Comparison of ENCODE assay signal across 31 cellular contexts in genomic region chr10:97039538-97040247, GRCh38.
"Had no signal": no experiment of that assay in that cellular context is flagged by ENCODE, and none has a peak within 500 bp of the region (broad histone marks: within the 10 kb centered on the region; RNA-seq: fewer than 3 reads in every experiment).

No MANE protein-coding gene starts in this region.

- ATAC-seq: activated CD4-positive, CD25-positive, alpha-beta regulatory T cell treated with anti-CD3 and anti-CD28 coated beads, Interleukin-2, amount 50 U/mL, for 24 hours; left lobe of liver; lower lobe of right lung; naive thymus-derived CD8-positive, alpha-beta T cell; stimulated activated naive B cell treated with anti-CD40 and anti-IgM and Interleukin-4, amounts not matched to agents 10 μg/mL and 1 μg/mL and 100 μg/mL, for 72 hours had no signal

- H3K27me3 ChIP-seq: ascending aorta, cardiac muscle cell, colonic mucosa, neutrophil, ovary, thyroid gland, upper lobe of left lung, vagina had no signal

- H3K4me1 ChIP-seq: ascending aorta, colonic mucosa had no signal

- H3K36me3 ChIP-seq: ascending aorta, cardiac muscle cell, colonic mucosa, esophagus squamous epithelium, lower lobe of right lung, neutrophil, ovary, prostate gland, stomach, thyroid gland, upper lobe of left lung, vagina had no signal

- H3K27ac ChIP-seq: ascending aorta, cardiac muscle cell, colonic mucosa, epithelial cell of prostate, esophagus squamous epithelium, lower lobe of right lung, neutrophil, ovary, prostate gland, stomach, thyroid gland, upper lobe of left lung, vagina, WERI-Rb-1 had no signal

- DNase-seq: activated CD4-positive, alpha-beta T cell treated with anti-CD3 and anti-CD28 coated beads for 48 hours; activated CD4-positive, alpha-beta T cell treated with anti-CD3 and anti-CD28 coated beads, Interleukin-2, amount 50 U/mL, for 48 hours; activated CD8-positive, alpha-beta memory T cell treated with anti-CD3 and anti-CD28 coated beads for 24 hours; activated effector memory CD4-positive, alpha-beta T cell treated with Interleukin-2 at 50 U/mL for 16 hours; activated naive CD4-positive, alpha-beta T cell treated with Interleukin-2 at 50 U/mL for 16 hours; cerebellar nuclear complex; colonic mucosa; effector CD8-positive, alpha-beta T cell; esophagus squamous epithelium; kidney glomerular epithelial cell; lower lobe of right lung; mesenchymal stem cell; naive thymus-derived CD8-positive, alpha-beta T cell; ovary; retina; stimulated activated CD4-positive, alpha-beta T cell treated with anti-CD3 and anti-CD28 coated beads, Interleukin-15, amount 100 ng/mL, for 24 hours; stimulated activated CD4-positive, alpha-beta T cell treated with anti-CD3 and anti-CD28 coated beads, Interleukin-2, amount 100 ng/mL, for 24 hours; stimulated activated naive B cell treated with anti-CD40 and anti-IgM and Interleukin-4, amounts not matched to agents 10 μg/mL and 1 μg/mL and 100 μg/mL, for 72 hours; stomach; T1000; thyroid gland; WERI-Rb-1 had no signal

- H3K9me3 ChIP-seq: ascending aorta, colonic mucosa, esophagus squamous epithelium, lower lobe of right lung, neutrophil, prostate gland, thyroid gland, upper lobe of left lung, vagina had no signal

- H3K4me3 ChIP-seq: ascending aorta, cardiac muscle cell, colonic mucosa, esophagus squamous epithelium, lower lobe of right lung, ovary, prostate gland, stomach, thyroid gland, upper lobe of left lung, vagina had no signal
